9 cellular contexts compared by ENCODE assay signal in genomic region chr17:27540300-27541105, GRCh38.
DNase-seq lines count a peak whose midpoint lies in the region; ATAC-seq lines count a peak whose summit lies in the region.
"Had no signal": no experiment of that assay in that cellular context is flagged by ENCODE, and none has a peak within 500 bp of the region (broad histone marks: within the 10 kb centered on the region; RNA-seq: fewer than 3 reads in every experiment).

No MANE protein-coding gene starts in this region.

- no peak for ATAC-seq in activated T-cell treated with anti-CD3 and anti-CD28 coated beads, Interleukin-2, amount 50 U/mL, for 72 hours (replicated peaks in 1 of 2)
- ATAC-seq in memory B cell (ENCODE audit: low read depth) (no peak), GM21825 (IDR thresholded peaks at IDR 0.05; ENCODE audit: unreplicated experiment) (no peak)

- peak overlapping the region; percentile 37 to 53 for H3K4me3 Mint-ChIP-seq in activated T-cell treated with anti-CD3 and anti-CD28 coated beads, Interleukin-2, amount 50 U/mL, for 72 hours
- H3K4me3 Mint-ChIP-seq in memory B cell = no peak overlapping the region
- no peak overlapping the region for H3K4me3 Mint-ChIP-seq in activated CD4-positive, alpha-beta memory T cell treated with anti-CD3 and anti-CD28 coated beads for 36 hours

- no peaks in the 10 kb centered on the region for H3K27me3 Mint-ChIP-seq in activated T-cell treated with anti-CD3 and anti-CD28 coated beads, Interleukin-2, amount 50 U/mL, for 72 hours (ENCODE audit: low read depth)
- no peaks in the 10 kb centered on the region for H3K27me3 Mint-ChIP-seq in memory B cell
- H3K27me3 Mint-ChIP-seq in activated CD4-positive, alpha-beta memory T cell treated with anti-CD3 and anti-CD28 coated beads for 36 hours = peaks cover 2% of the 10 kb centered on the region

- DNase-seq in activated T-cell treated with anti-CD3 and anti-CD28 coated beads, Interleukin-2, amount 50 U/mL, for 72 hours = no peak
- no peak for DNase-seq in activated T-cell treated with anti-CD3 and anti-CD28 coated beads for 4 hours
- no peak for DNase-seq in memory B cell (ENCODE audit: low spot score in 2 of 2)
- DNase-seq in ureter (ENCODE audit: low spot score) = peak; percentile 90
- no peak for DNase-seq in RKO (ENCODE audit: low spot score)
- no peak for DNase-seq in activated CD4-positive, alpha-beta memory T cell treated with anti-CD3 and anti-CD28 coated beads for 36 hours

- H3K27ac Mint-ChIP-seq in activated T-cell treated with anti-CD3 and anti-CD28 coated beads, Interleukin-2, amount 50 U/mL, for 72 hours = no peak overlapping the region
- peak overlapping the region; percentile 64 for H3K27ac Mint-ChIP-seq in memory B cell
- no peak overlapping the region for H3K27ac Mint-ChIP-seq in activated CD4-positive, alpha-beta memory T cell treated with anti-CD3 and anti-CD28 coated beads for 36 hours

- intact Hi-C loops in activated CD4-positive, alpha-beta memory T cell treated with anti-CD3 and anti-CD28 coated beads for 36 hours (cut with micrococcal nuclease) = no loop called here

- peaks cover 0 to 3% of the 10 kb centered on the region in 2 donors for H3K36me3 Mint-ChIP-seq in activated T-cell treated with anti-CD3 and anti-CD28 coated beads, Interleukin-2, amount 50 U/mL, for 72 hours (ENCODE audit: insufficient read depth in 2 of 2)
- no peaks in the 10 kb centered on the region for H3K36me3 Mint-ChIP-seq in memory B cell
- H3K36me3 Mint-ChIP-seq in activated CD4-positive, alpha-beta memory T cell treated with anti-CD3 and anti-CD28 coated beads for 36 hours = peaks cover 5% of the 10 kb centered on the region

- no peaks in the 10 kb centered on the region for H3K9me3 Mint-ChIP-seq in activated T-cell treated with anti-CD3 and anti-CD28 coated beads, Interleukin-2, amount 50 U/mL, for 72 hours
- no peaks in the 10 kb centered on the region for H3K9me3 Mint-ChIP-seq in memory B cell
- no peaks in the 10 kb centered on the region for H3K9me3 Mint-ChIP-seq in activated CD4-positive, alpha-beta memory T cell treated with anti-CD3 and anti-CD28 coated beads for 36 hours

- H3K4me1 Mint-ChIP-seq in activated T-cell treated with anti-CD3 and anti-CD28 coated beads, Interleukin-2, amount 50 U/mL, for 72 hours (ENCODE audit: low read depth) = peaks cover 97% of the 10 kb centered on the region
- H3K4me1 Mint-ChIP-seq in memory B cell = peaks cover 50% of the 10 kb centered on the region
- H3K4me1 Mint-ChIP-seq in activated CD4-positive, alpha-beta memory T cell treated with anti-CD3 and anti-CD28 coated beads for 36 hours (ENCODE audit: low read depth) = peaks cover 72% of the 10 kb centered on the region

- CTCF ChIA-PET in activated CD4-positive, alpha-beta memory T cell treated with anti-CD3 and anti-CD28 coated beads for 36 hours (lab: Charles Lee) = interaction anchor here (0.9 to 1.0 kb wide), 2 partner anchors 12 to 160 kb away, joined by 3 read pairs; no protein-coding TSS in a partner anchor

- POLR2A ChIA-PET in activated CD4-positive, alpha-beta memory T cell treated with anti-CD3 and anti-CD28 coated beads for 36 hours (lab: Charles Lee) = interaction anchor here (0.8 kb wide), 1 partner anchor 26 kb away, joined by 3 read pairs; no protein-coding TSS in a partner anchor

- H3K27ac ChIP-seq in cingulate gyrus (ENCODE audit: low read depth, low read length) = peak overlapping the region; percentile 80
- H3K27ac ChIP-seq: KMS-11 had no signal

Comparison
In these comparisons a context has a peak if more than half of its experiments do, and no peak if none do; other contexts are left out.
1. H3K4me3 Mint-ChIP-seq: peak in activated T-cell treated with anti-CD3 and anti-CD28 coated beads, Interleukin-2, amount 50 U/mL, for 72 hours (2 of 2); none in memory B cell (single experiment) and activated CD4-positive, alpha-beta memory T cell treated with anti-CD3 and anti-CD28 coated beads for 36 hours (single experiment).